In genomic region chr6:33183071-33183683, GRCh38 we compare ENCODE assay signal across 1 cellular context.
TF ChIP-seq lines count a peak whose summit lies in the region.

No MANE protein-coding gene starts in this region.

TF ChIP-seq in HEK293, 187 proteins besides CTCF, POLR2A, EP300 and RAD21 (continued from another document):
- TF ChIP-seq, protein P1, sequence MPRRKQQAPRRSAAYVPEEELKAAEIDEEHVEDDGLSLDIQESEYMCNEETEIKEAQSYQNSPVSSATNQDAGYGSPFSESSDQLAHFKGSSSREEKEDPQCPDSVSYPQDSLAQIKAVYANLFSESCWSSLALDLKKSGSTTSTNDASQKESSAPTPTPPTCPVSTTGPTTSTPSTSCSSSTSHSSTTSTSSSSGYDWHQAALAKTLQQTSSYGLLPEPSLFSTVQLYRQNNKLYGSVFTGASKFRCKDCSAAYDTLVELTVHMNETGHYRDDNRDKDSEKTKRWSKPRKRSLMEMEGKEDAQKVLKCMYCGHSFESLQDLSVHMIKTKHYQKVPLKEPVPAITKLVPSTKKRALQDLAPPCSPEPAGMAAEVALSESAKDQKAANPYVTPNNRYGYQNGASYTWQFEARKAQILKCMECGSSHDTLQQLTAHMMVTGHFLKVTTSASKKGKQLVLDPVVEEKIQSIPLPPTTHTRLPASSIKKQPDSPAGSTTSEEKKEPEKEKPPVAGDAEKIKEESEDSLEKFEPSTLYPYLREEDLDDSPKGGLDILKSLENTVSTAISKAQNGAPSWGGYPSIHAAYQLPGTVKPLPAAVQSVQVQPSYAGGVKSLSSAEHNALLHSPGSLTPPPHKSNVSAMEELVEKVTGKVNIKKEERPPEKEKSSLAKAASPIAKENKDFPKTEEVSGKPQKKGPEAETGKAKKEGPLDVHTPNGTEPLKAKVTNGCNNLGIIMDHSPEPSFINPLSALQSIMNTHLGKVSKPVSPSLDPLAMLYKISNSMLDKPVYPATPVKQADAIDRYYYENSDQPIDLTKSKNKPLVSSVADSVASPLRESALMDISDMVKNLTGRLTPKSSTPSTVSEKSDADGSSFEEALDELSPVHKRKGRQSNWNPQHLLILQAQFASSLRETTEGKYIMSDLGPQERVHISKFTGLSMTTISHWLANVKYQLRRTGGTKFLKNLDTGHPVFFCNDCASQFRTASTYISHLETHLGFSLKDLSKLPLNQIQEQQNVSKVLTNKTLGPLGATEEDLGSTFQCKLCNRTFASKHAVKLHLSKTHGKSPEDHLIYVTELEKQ (tag by site-specific recombination; IDR thresholded peaks at IDR 0.05; ENCODE audit: borderline replicate concordance): no peak
